Comparison of ENCODE assay signal across 9 cellular contexts in genomic region chr4:105894570-105895323, GRCh38. TPM values are rescaled to one million over a fixed set of nuclear protein-coding genes. Genes with fewer than 3 reads are reported as not detected.
DNase-seq lines count a peak whose midpoint lies in the region; ATAC-seq and TF ChIP-seq lines count a peak whose summit lies in the region.
"Had no signal": no experiment of that assay in that cellular context is flagged by ENCODE, and none has a peak within 500 bp of the region (broad histone marks: within the 10 kb centered on the region; RNA-seq: fewer than 3 reads in every experiment).

No MANE protein-coding gene starts in this region.

- H3K9me2 ChIP-seq in SK-N-SH: no peaks in the 10 kb centered on the region

- H4K20me1 ChIP-seq in SK-N-SH (ENCODE audit: insufficient read depth): no peaks in the 10 kb centered on the region

- no peak for TF ChIP-seq CTCF in SK-N-SH (IDR thresholded peaks at IDR 0.05)

- no peaks in the 10 kb centered on the region for H3K79me2 ChIP-seq in SK-N-SH (ENCODE audit: insufficient read depth)

- POLR2A ChIA-PET in SK-N-SH (lab: Yijun Ruan, JAX): no interaction called here

- no peak overlapping the region for H3K9ac ChIP-seq in SK-N-SH
- no peak overlapping the region for H3K9ac ChIP-seq in stomach smooth muscle (ENCODE audit: low read length in 2 of 2)

- H3K27me3 ChIP-seq in SK-N-SH (ENCODE audit: insufficient read depth): peaks cover 65% of the 10 kb centered on the region
- peaks cover 10 to 18% of the 10 kb centered on the region in 2 donors for H3K27me3 ChIP-seq in stomach smooth muscle (ENCODE audit: control insufficient read depth in 1 of 2, insufficient read depth in 2 of 2, low read length in 2 of 2)

- ATAC-seq in SK-N-SH treated with all-trans-retinoic acid at 6 μM for 48 hours: no peak; the same call in 2 of the 3 replicates
- ATAC-seq in HG03196 (IDR thresholded peaks at IDR 0.05; ENCODE audit: unreplicated experiment): peak; percentile 41

- peak overlapping the region; percentile 72; the same call in 1 of the 2 replicates for H3K4me2 ChIP-seq in SK-N-SH

- CTCF ChIA-PET in SK-N-SH (lab: Yijun Ruan, JAX): no interaction called here

- H3K9me3 ChIP-seq in SK-N-SH: no peaks in the 10 kb centered on the region
- H3K9me3 ChIP-seq in stomach smooth muscle (ENCODE audit: control insufficient read depth in 2 of 2, low read length in 2 of 2): no peaks in the 10 kb centered on the region

- DNase-seq in SK-N-SH (no peak), SW480 (ENCODE audit: low spot score) (peak; percentile 66), iPS-NIHi11 (ENCODE audit: low spot score) (peak; percentile 57), SW 1271 (lab: John Stamatoyannopoulos, UW) (no peak)
- no peak for DNase-seq in stimulated activated naive CD4-positive, alpha-beta T cell (lab: John Stamatoyannopoulos, UW)

- WGBS in SK-N-SH (ENCODE audit: low lambda C conversion rate): 19% methylated on average over 15 of the region's 24 CpGs

- no peak overlapping the region for H2AFZ ChIP-seq in SK-N-SH (ENCODE audit: low read depth)

- TF ChIP-seq EP300 in SK-N-SH (IDR thresholded peaks at IDR 0.05; ENCODE audit: borderline replicate concordance in 1 of 2, low read depth in 1 of 2, low read length in 1 of 2): no peak

- H3K4me1 ChIP-seq in SK-N-SH (ENCODE audit: control insufficient read depth in 1 of 2, insufficient read depth in 2 of 2, low read depth in 1 of 2, low read length in 1 of 2) (peaks cover 0 to 17% of the 10 kb centered on the region in 2 experiments; a peak in 1 of 4 replicates), stomach smooth muscle (ENCODE audit: control insufficient read depth, insufficient read depth, low read length) (peaks cover 10% of the 10 kb centered on the region)

- no peak for TF ChIP-seq RAD21 in SK-N-SH (IDR thresholded peaks at IDR 0.05; ENCODE audit: low read length)

- no peaks in the 10 kb centered on the region for H3F3A ChIP-seq in SK-N-SH (replicated peaks; ENCODE audit: insufficient read depth)

- H3K36me3 ChIP-seq in SK-N-SH (replicated peaks in 1 of 2; ENCODE audit: control insufficient read depth in 1 of 2, insufficient read depth in 2 of 2, low read length in 1 of 2) (no peaks in the 10 kb centered on the region), stomach smooth muscle (ENCODE audit: control insufficient read depth in 2 of 2, insufficient read depth in 2 of 2, low read length in 2 of 2) (no peaks in the 10 kb centered on the region)

- peak overlapping the region in 1 of 2 experiments; percentile 39; a peak in 2 of 4 replicates for H3K4me3 ChIP-seq in SK-N-SH (ENCODE audit: low read depth in 2 of 2, low read length in 1 of 2)
- peak overlapping the region; percentile 50 to 75 for H3K4me3 ChIP-seq in stomach smooth muscle (ENCODE audit: low read length in 2 of 2)

- H3K27ac ChIP-seq in SK-N-SH (ENCODE audit: low read depth in 2 of 2, low read length in 1 of 2) (no peak overlapping the region), stomach smooth muscle (ENCODE audit: low read length) (no peak overlapping the region)
- H3K27ac ChIP-seq: C4-2B had no signal

TF ChIP-seq in SK-N-SH, 30 proteins besides CTCF, POLR2A, EP300 and RAD21:
- 0 out of 2 replicates have a peak, but pooled peaks have one; percentile 12 for TF ChIP-seq EZH2phosphoT487 (IDR thresholded peaks at IDR 0.05; ENCODE audit: borderline replicate concordance, low read depth)
- no peak for TF ChIP-seq IRF3 (IDR thresholded peaks at IDR 0.05; ENCODE audit: low read depth, low read length)
- no peak for TF ChIP-seq POLR2AphosphoS5 (IDR thresholded peaks at IDR 0.05; ENCODE audit: low read depth, low read length)

TF ChIP-seq in SK-N-SH treated with all-trans-retinoic acid at 6 μM for 48 hours, 23 proteins besides CTCF, POLR2A, EP300 and RAD21 (continues in another document):
- TF ChIP-seq OSR1 (CRISPR knock-in tag; IDR thresholded peaks at IDR 0.05) (no peak), POU6F1 (CRISPR knock-in tag; IDR thresholded peaks at IDR 0.05; ENCODE audit: borderline replicate concordance, low read depth) (no peak), ZNF70 (CRISPR knock-in tag; IDR thresholded peaks at IDR 0.05) (no peak), TSHZ2 (CRISPR knock-in tag; IDR thresholded peaks at IDR 0.05) (no peak), ZC3H10 (CRISPR knock-in tag; IDR thresholded peaks at IDR 0.05) (no peak), ZFP3 (CRISPR knock-in tag; IDR thresholded peaks at IDR 0.05) (no peak), ZNF8 (CRISPR knock-in tag; IDR thresholded peaks at IDR 0.05) (no peak), BACH2 (CRISPR knock-in tag; IDR thresholded peaks at IDR 0.05; ENCODE audit: borderline replicate concordance) (no peak), CREB5 (CRISPR knock-in tag; IDR thresholded peaks at IDR 0.05; ENCODE audit: low read depth) (no peak), TOX (CRISPR knock-in tag; IDR thresholded peaks at IDR 0.05; ENCODE audit: borderline replicate concordance) (no peak), CSDC2 (CRISPR knock-in tag; IDR thresholded peaks at IDR 0.05) (no peak), ARNTL (CRISPR knock-in tag; IDR thresholded peaks at IDR 0.05; ENCODE audit: borderline replicate concordance, low read depth) (no peak), TCF4 (CRISPR knock-in tag; IDR thresholded peaks at IDR 0.05; ENCODE audit: borderline replicate concordance) (no peak), PATZ1 (CRISPR knock-in tag; IDR thresholded peaks at IDR 0.05; ENCODE audit: borderline replicate concordance) (no peak), ZNF565 (CRISPR knock-in tag; conservative IDR thresholded peaks at IDR 0.05; ENCODE audit: low read depth) (no peak), ESRRG (CRISPR knock-in tag; IDR thresholded peaks at IDR 0.05) (no peak), RARB (CRISPR knock-in tag; IDR thresholded peaks at IDR 0.05) (no peak)

RNA-seq across cellular contexts. Expression of gene NPNT, which starts 0.5 kb away (rescaled TPM):
- not detected in 2 replicates for polyA plus RNA-seq in SK-N-SH (2012; rRNA removed)
- polyA plus RNA-seq in SK-N-SH (2012; cell fraction: cytosol; rRNA removed): under 0.01 TPM in 1 of 2 replicates, not detected in the other
- 0.05 TPM in 1 of 2 replicates, not detected in the other for polyA plus RNA-seq in SK-N-SH (2012; cell fraction: nucleus; rRNA removed)

Comparison
In these comparisons a context has a peak if more than half of its experiments do, and no peak if none do; other contexts are left out.
1. DNase-seq: peak in SW480 (single experiment) and iPS-NIHi11 (single experiment); none in SK-N-SH (single experiment), SW 1271 (0 of 2) and stimulated activated naive CD4-positive, alpha-beta T cell (0 of 6).